18 cellular contexts compared by ENCODE assay signal in the genomic region with DNA sequence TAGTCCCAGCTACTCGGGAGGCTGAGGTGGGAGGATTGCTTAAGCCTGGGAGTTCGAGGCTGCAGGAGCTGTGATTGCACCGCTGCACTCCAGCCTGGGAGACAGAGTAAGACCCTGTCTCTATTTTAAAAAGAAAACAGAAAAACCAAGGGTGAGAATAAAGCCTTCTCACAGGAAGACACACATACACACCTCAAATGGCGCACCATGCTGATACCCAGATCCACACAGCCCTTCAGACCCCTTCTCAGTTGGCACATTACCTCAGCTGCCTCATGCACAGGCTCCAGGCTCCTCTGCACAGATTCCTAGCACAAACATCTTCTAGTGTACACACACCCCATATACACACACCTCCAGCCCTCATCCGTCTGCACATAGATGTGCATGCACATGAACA. TPM values are rescaled to one million over a fixed set of nuclear protein-coding genes. Genes with fewer than 3 reads are reported as not detected.
DNase-seq lines count a peak whose midpoint lies in the region; ATAC-seq lines count a peak whose summit lies in the region.
"Had no signal": no experiment of that assay in that cellular context is flagged by ENCODE, and none has a peak within 500 bp of the region (broad histone marks: within the 10 kb centered on the region; RNA-seq: fewer than 3 reads in every experiment).

No MANE protein-coding gene starts in this region.

- no peaks in the 10 kb centered on the region for H3K36me3 Mint-ChIP-seq in activated naive CD8-positive, alpha-beta T cell
- H3K36me3 Mint-ChIP-seq in activated naive CD8-positive, alpha-beta T cell treated with anti-CD3 and anti-CD28 coated beads for 36 hours: no peaks in the 10 kb centered on the region
- H3K36me3 Mint-ChIP-seq in IgD-negative memory B cell (no peaks in the 10 kb centered on the region), immature natural killer cell (peaks cover 3 to 11% (median 7%) of the 10 kb centered on the region in 3 donors)

- H3K4me1 ChIP-seq in thymus (ENCODE audit: control insufficient read depth, insufficient read depth, low read length): peaks cover 81% of the 10 kb centered on the region

- H3K27me3 Mint-ChIP-seq in activated naive CD8-positive, alpha-beta T cell: no peaks in the 10 kb centered on the region
- H3K27me3 Mint-ChIP-seq in activated naive CD8-positive, alpha-beta T cell treated with anti-CD3 and anti-CD28 coated beads for 36 hours: no peaks in the 10 kb centered on the region
- H3K27me3 Mint-ChIP-seq in IgD-negative memory B cell (no peaks in the 10 kb centered on the region), immature natural killer cell (ENCODE audit: low read depth in 3 of 3) (peaks cover 0 to 5% (median 3%) of the 10 kb centered on the region in 3 donors)

- peak overlapping the region; percentile 8 for H3K27ac ChIP-seq in thymus (ENCODE audit: low read depth)
- H3K27ac ChIP-seq: C4-2B had no signal

- H3K4me1 Mint-ChIP-seq in activated naive CD8-positive, alpha-beta T cell (ENCODE audit: low read depth): peaks cover 40% of the 10 kb centered on the region
- H3K4me1 Mint-ChIP-seq in activated naive CD8-positive, alpha-beta T cell treated with anti-CD3 and anti-CD28 coated beads for 36 hours: peaks cover 44% of the 10 kb centered on the region
- H3K4me1 Mint-ChIP-seq in IgD-negative memory B cell (peaks cover 37 to 49% (median 46%) of the 10 kb centered on the region in 3 donors), immature natural killer cell (peaks cover 58% of the 10 kb centered on the region in 2 donors)

- no peak for ATAC-seq in HG03097 (IDR thresholded peaks at IDR 0.05; ENCODE audit: low FRiP score, unreplicated experiment)
- ATAC-seq: GM23338 had no signal

- H3K9me3 ChIP-seq in thymus (ENCODE audit: control insufficient read depth): no peaks in the 10 kb centered on the region

- no peaks in the 10 kb centered on the region for H3K9me3 Mint-ChIP-seq in activated naive CD8-positive, alpha-beta T cell (ENCODE audit: low read depth)
- no peaks in the 10 kb centered on the region for H3K9me3 Mint-ChIP-seq in activated naive CD8-positive, alpha-beta T cell treated with anti-CD3 and anti-CD28 coated beads for 36 hours
- H3K9me3 Mint-ChIP-seq in IgD-negative memory B cell (no peaks in the 10 kb centered on the region), immature natural killer cell (no peaks in the 10 kb centered on the region)
- H3K9me3 Mint-ChIP-seq: GM23338 had no signal

- no peak overlapping the region for H3K4me3 ChIP-seq in thymus (ENCODE audit: low read length)
- H3K4me3 ChIP-seq: GM23338 had no signal

- H3K4me3 Mint-ChIP-seq in activated naive CD8-positive, alpha-beta T cell: no peak overlapping the region
- H3K4me3 Mint-ChIP-seq in activated naive CD8-positive, alpha-beta T cell treated with anti-CD3 and anti-CD28 coated beads for 36 hours: no peak overlapping the region
- H3K4me3 Mint-ChIP-seq in IgD-negative memory B cell (peak overlapping the region in 2 of 4 donors; percentile 36 to 47), immature natural killer cell (no peak overlapping the region)
- H3K4me3 Mint-ChIP-seq: GM23338 had no signal

- 96% methylated on average over 5 of the region's 5 CpGs for WGBS in thymus

- H3K27ac Mint-ChIP-seq in activated naive CD8-positive, alpha-beta T cell: peak overlapping the region; percentile 61
- no peak overlapping the region for H3K27ac Mint-ChIP-seq in activated naive CD8-positive, alpha-beta T cell treated with anti-CD3 and anti-CD28 coated beads for 36 hours
- H3K27ac Mint-ChIP-seq in IgD-negative memory B cell (peak overlapping the region in 2 of 3 donors; percentile 70 to 94), immature natural killer cell (no peak overlapping the region)
- H3K27ac Mint-ChIP-seq: GM23338 had no signal

- no peaks in the 10 kb centered on the region for H3K27me3 ChIP-seq in thymus (ENCODE audit: control insufficient read depth, insufficient read depth)

- no peaks in the 10 kb centered on the region for H3K36me3 ChIP-seq in thymus (ENCODE audit: control insufficient read depth, insufficient read depth)

- no peak for DNase-seq in activated naive CD8-positive, alpha-beta T cell treated with anti-CD3 and anti-CD28 coated beads for 36 hours
- DNase-seq in immature natural killer cell: peak; percentile 67 to 69 (median 69)
- DNase-seq in glomerular visceral epithelial cell (ENCODE audit: extremely low spot score): no peak
- DNase-seq in DMS 273 treated with DMSO at 0.1 percent for 48 hours (lab: John Stamatoyannopoulos, UW): no peak
- DNase-seq: 8988T, Calu3, DMS79 treated with DMSO at 0.1 percent for 48 hours, GF-D8, KBM-7, NCI-H1048, NCI-H2107, SHP77 had no signal

RNA-seq across cellular contexts. Expression of gene FGR, which starts 7.9 kb away (rescaled TPM):
- total RNA-seq in activated naive CD8-positive, alpha-beta T cell treated with anti-CD3 and anti-CD28 coated beads for 36 hours: under 1 TPM; 0.30 to 0.35 TPM
- polyA plus RNA-seq in IgD-negative memory B cell (72.0 TPM), immature natural killer cell (100 to 1,000 TPM; 350 to 654 (median 572) TPM), thymus (38.7 TPM)
- total RNA-seq: Calu3 had no signal

RNA-seq across cellular contexts. Expression of gene AHDC1, which starts 23.1 kb away (rescaled TPM):
- 10 to 100 TPM; 10.0 to 12.0 TPM for total RNA-seq in activated naive CD8-positive, alpha-beta T cell treated with anti-CD3 and anti-CD28 coated beads for 36 hours
- 1.1 TPM for polyA plus RNA-seq in IgD-negative memory B cell
- 1 to 10 TPM in 2 of 3 donors, not detected in 1; 1.2 to 6.3 TPM for polyA plus RNA-seq in immature natural killer cell
- polyA plus RNA-seq in thymus: 22.6 TPM

RNA-seq across cellular contexts. Expression of gene IFI6, which starts 44.9 kb away (rescaled TPM):
- total RNA-seq in activated naive CD8-positive, alpha-beta T cell treated with anti-CD3 and anti-CD28 coated beads for 36 hours: 10 to 100 TPM; 57.7 to 64.5 TPM
- 68.2 TPM for polyA plus RNA-seq in IgD-negative memory B cell
- polyA plus RNA-seq in immature natural killer cell: 100 to 1,000 TPM in 2 of 3 donors, 10 to 100 TPM in 1; 41.3 to 186 (median 177) TPM
- polyA plus RNA-seq in thymus: 231 TPM

Comparison
In these comparisons a context has a peak if more than half of its experiments do, and no peak if none do; other contexts are left out.
1. H3K27ac Mint-ChIP-seq: peak in activated naive CD8-positive, alpha-beta T cell (single experiment) and IgD-negative memory B cell (2 of 3); none in activated naive CD8-positive, alpha-beta T cell treated with anti-CD3 and anti-CD28 coated beads for 36 hours (single experiment) and immature natural killer cell (0 of 6).
2. DNase-seq: peak in immature natural killer cell (3 of 3); none in activated naive CD8-positive, alpha-beta T cell treated with anti-CD3 and anti-CD28 coated beads for 36 hours (single experiment), glomerular visceral epithelial cell (single experiment) and DMS 273 treated with DMSO at 0.1 percent for 48 hours (single experiment).